8 cellular contexts compared by ENCODE assay signal in genomic region chr9:95494416-95495371, GRCh38. TPM values are rescaled to one million over a fixed set of nuclear protein-coding genes. Genes with fewer than 3 reads are reported as not detected.
DNase-seq lines count a peak whose midpoint lies in the region; ATAC-seq and TF ChIP-seq lines count a peak whose summit lies in the region.

No MANE protein-coding gene starts in this region.

- peaks cover 0 to 3% of the 10 kb centered on the region in 2 donors for H3K27me3 Mint-ChIP-seq in natural killer cell treated with Interleukin-12 subunit alpha and Interleukin-12 subunit beta and Interleukin-15 and Interleukin-18, amount 100 ng/mL, for 72 hours

- H3K4me3 Mint-ChIP-seq in natural killer cell treated with Interleukin-12 subunit alpha and Interleukin-12 subunit beta and Interleukin-15 and Interleukin-18, amount 100 ng/mL, for 72 hours, result peak overlapping the region; percentile 92

- 63 to 69% methylated on average over 4 to 27 of the region's 29 CpGs for WGBS in transverse colon (ENCODE audit: low coverage in 1 of 2), 2 donors

- no peaks in the 10 kb centered on the region for H3K9me3 Mint-ChIP-seq in natural killer cell treated with Interleukin-12 subunit alpha and Interleukin-12 subunit beta and Interleukin-15 and Interleukin-18, amount 100 ng/mL, for 72 hours

- intact Hi-C loops in transverse colon (cut with DNase I; ENCODE audit: low total_unique reads), result no loop called here

- no peak for TF ChIP-seq CTCF in transverse colon (IDR thresholded peaks at IDR 0.05)

- in situ Hi-C loops in transverse colon (cut with MboI; ENCODE audit: low pct_ligation_motif_present in 1 of 4, low pct_unique_long_range_greater_than_20kb in 1 of 4, low sequenced_read_pairs in 3 of 4), result no loop called here

- H3K27ac Mint-ChIP-seq in natural killer cell treated with Interleukin-12 subunit alpha and Interleukin-12 subunit beta and Interleukin-15 and Interleukin-18, amount 100 ng/mL, for 72 hours, result peak overlapping the region; percentile 96 to 97

- DNase-seq in DMS79 treated with DMSO at 0.1 percent for 48 hours (lab: John Stamatoyannopoulos, UW) (peak; percentile 46), Kasumi-1 (lab: John Stamatoyannopoulos, UW) (peak; percentile 20 to 49), SW480 (ENCODE audit: low spot score) (peak; percentile 87), transverse colon (peak; percentile 82), AG08395 (ENCODE audit: low spot score) (no peak)
- peak; percentile 66 for DNase-seq in activated naive CD8-positive, alpha-beta T cell treated with anti-CD3 and anti-CD28 coated beads, Interleukin-2, amount 50 U/mL, for 16 hours (ENCODE audit: low read depth, low spot score)
- peak; percentile 86 for DNase-seq in natural killer cell treated with Interleukin-12 subunit alpha and Interleukin-12 subunit beta and Interleukin-15 and Interleukin-18, amount 100 ng/mL, for 72 hours (ENCODE audit: low spot score)

- no peak for TF ChIP-seq POLR2A in transverse colon (IDR thresholded peaks at IDR 0.05)

- H3K36me3 ChIP-seq in transverse colon, result no peaks in the 10 kb centered on the region

- TF ChIP-seq EP300 in transverse colon (IDR thresholded peaks at IDR 0.05; ENCODE audit: low read depth), result no peak

- H3K4me3 ChIP-seq in transverse colon, result no peak overlapping the region

- ATAC-seq in GM21528 (IDR thresholded peaks at IDR 0.05; ENCODE audit: low FRiP score, unreplicated experiment), result peak; percentile 93
- peak; percentile 95 for ATAC-seq in natural killer cell treated with Interleukin-12 subunit alpha and Interleukin-12 subunit beta and Interleukin-15 and Interleukin-18, amount 100 ng/mL, for 72 hours

- H3K4me1 Mint-ChIP-seq in natural killer cell treated with Interleukin-12 subunit alpha and Interleukin-12 subunit beta and Interleukin-15 and Interleukin-18, amount 100 ng/mL, for 72 hours (ENCODE audit: low read depth in 2 of 2), result peaks cover 39 to 44% of the 10 kb centered on the region in 2 donors

- no peaks in the 10 kb centered on the region for H3K9me3 ChIP-seq in transverse colon

- no peaks in the 10 kb centered on the region for H3K27me3 ChIP-seq in transverse colon

- peaks cover 0 to 22% (median 8%) of the 10 kb centered on the region in 4 donors for H3K4me1 ChIP-seq in transverse colon

- H3K36me3 Mint-ChIP-seq in natural killer cell treated with Interleukin-12 subunit alpha and Interleukin-12 subunit beta and Interleukin-15 and Interleukin-18, amount 100 ng/mL, for 72 hours, result no peaks in the 10 kb centered on the region

- H3K27ac ChIP-seq in transverse colon, result peak overlapping the region; percentile 66 to 76 (median 71)

RNA-seq across cellular contexts. Expression of gene PTCH1, which starts 22.1 kb away (rescaled TPM):
- 10 to 100 TPM; 15.2 to 15.9 TPM for total RNA-seq in natural killer cell treated with Interleukin-12 subunit alpha and Interleukin-12 subunit beta and Interleukin-15 and Interleukin-18, amount 100 ng/mL, for 72 hours
- total RNA-seq in transverse colon, result 10 to 100 TPM; 12.3 to 50.9 (median 26.4) TPM
